Comparison of ENCODE assay signal across 9 cellular contexts in genomic region chr10:86523348-86523747, GRCh38. TPM values are rescaled to one million over a fixed set of nuclear protein-coding genes. Genes with fewer than 3 reads are reported as not detected.
DNase-seq lines count a peak whose midpoint lies in the region; ATAC-seq and TF ChIP-seq lines count a peak whose summit lies in the region.
"Had no signal": no experiment of that assay in that cellular context is flagged by ENCODE, and none has a peak within 500 bp of the region (broad histone marks: within the 10 kb centered on the region; RNA-seq: fewer than 3 reads in every experiment).

No MANE protein-coding gene starts in this region.

- in situ Hi-C loops in brain microvascular endothelial cell (cut with HindIII; ENCODE audit: low pct_ligation_motif_present, low sequenced_read_pairs), result no loop called here

- peaks cover 22% of the 10 kb centered on the region for H4K20me1 ChIP-seq in DOHH2 (ENCODE audit: control insufficient read depth, insufficient read depth, low read depth, low read length)

- H3K27ac ChIP-seq in DOHH2 (ENCODE audit: low read depth, low read length) (no peak overlapping the region), brain microvascular endothelial cell (no peak overlapping the region)
- H3K27ac ChIP-seq: SK-N-MC had no signal

- CTCF ChIA-PET in HEK293T (lab: Yijun Ruan, JAX), result no interaction called here

- peak overlapping the region; percentile 97 for H3K4me3 Mint-ChIP-seq in natural killer cell treated with Interleukin-12 subunit alpha and Interleukin-12 subunit beta and Interleukin-15 and Interleukin-18, amount 100 ng/mL, for 72 hours

- no peak for ATAC-seq in natural killer cell treated with Interleukin-12 subunit alpha and Interleukin-12 subunit beta and Interleukin-15 and Interleukin-18, amount 100 ng/mL, for 72 hours
- no peak for ATAC-seq in GM18868 (IDR thresholded peaks at IDR 0.05; ENCODE audit: unreplicated experiment)

- H3K27ac Mint-ChIP-seq in natural killer cell treated with Interleukin-12 subunit alpha and Interleukin-12 subunit beta and Interleukin-15 and Interleukin-18, amount 100 ng/mL, for 72 hours, result peak overlapping the region in 1 of 2 donors; percentile 88

- no peak for DNase-seq in NB4 (ENCODE audit: low read depth)
- no peak for DNase-seq in brain microvascular endothelial cell
- DNase-seq in natural killer cell treated with Interleukin-12 subunit alpha and Interleukin-12 subunit beta and Interleukin-15 and Interleukin-18, amount 100 ng/mL, for 72 hours (ENCODE audit: low spot score), result no peak
- DNase-seq in HEK293T (ENCODE audit: extremely low spot score), result no peak
- no peak for DNase-seq in GM20000 (ENCODE audit: low spot score)
- no peak for DNase-seq in cerebellar nuclear complex (lab: John Stamatoyannopoulos, UW)

- H3K4me2 ChIP-seq in DOHH2 (ENCODE audit: low read length), result peak overlapping the region; percentile 84

- no peaks in the 10 kb centered on the region for H3K27me3 Mint-ChIP-seq in natural killer cell treated with Interleukin-12 subunit alpha and Interleukin-12 subunit beta and Interleukin-15 and Interleukin-18, amount 100 ng/mL, for 72 hours

- TF ChIP-seq POLR2A in NB4 (IDR thresholded peaks at IDR 0.05; ENCODE audit: extremely low read depth, insufficient read length), result no peak

- peaks cover 4% of the 10 kb centered on the region for H3K36me3 Mint-ChIP-seq in natural killer cell treated with Interleukin-12 subunit alpha and Interleukin-12 subunit beta and Interleukin-15 and Interleukin-18, amount 100 ng/mL, for 72 hours

- H3K36me3 ChIP-seq in DOHH2 (ENCODE audit: control insufficient read depth, low read length), result peaks cover 42% of the 10 kb centered on the region
- H3K36me3 ChIP-seq in brain microvascular endothelial cell (replicated peaks), result no peaks in the 10 kb centered on the region

- POLR2A ChIA-PET in HEK293T (lab: Yijun Ruan, JAX), result interaction anchor here (2.5 kb wide), 1 partner anchor 123 kb away, joined by 11 read pairs; no protein-coding TSS in a partner anchor

- H3K9me3 ChIP-seq in DOHH2 (ENCODE audit: control insufficient read depth, insufficient read depth, low read length), result no peaks in the 10 kb centered on the region

- H3F3A ChIP-seq in DOHH2 (ENCODE audit: control insufficient read depth, insufficient read depth), result peaks cover 7% of the 10 kb centered on the region

- H3K4me1 Mint-ChIP-seq in natural killer cell treated with Interleukin-12 subunit alpha and Interleukin-12 subunit beta and Interleukin-15 and Interleukin-18, amount 100 ng/mL, for 72 hours (ENCODE audit: low read depth in 2 of 2), result peaks cover 20 to 39% of the 10 kb centered on the region in 2 donors

- H3K4me3 ChIP-seq in DOHH2 (ENCODE audit: low read length) (peak overlapping the region; percentile 99), NB4 (ENCODE audit: low read depth, low read length) (peak overlapping the region; percentile 87), brain microvascular endothelial cell (ENCODE audit: low read depth, low read length) (no peak overlapping the region)

- peak; percentile 45 for TF ChIP-seq CTCF in DOHH2 (IDR thresholded peaks at IDR 0.05; ENCODE audit: low read depth, low read length, poor library complexity, severe bottlenecking)
- no peak for TF ChIP-seq CTCF in NB4 (IDR thresholded peaks at IDR 0.05; ENCODE audit: low read depth, low read length)
- peak; percentile 40 for TF ChIP-seq CTCF in brain microvascular endothelial cell (IDR thresholded peaks at IDR 0.05; ENCODE audit: low read depth, low read length, missing control alignments)
- TF ChIP-seq CTCF in GM20000 (IDR thresholded peaks at IDR 0.05; ENCODE audit: extremely low read depth, missing control alignments), result no peak

- H3K79me2 ChIP-seq in DOHH2 (ENCODE audit: control insufficient read depth, low read length), result peaks cover 75% of the 10 kb centered on the region

- peaks cover 45% of the 10 kb centered on the region for H3K4me1 ChIP-seq in DOHH2 (ENCODE audit: control insufficient read depth, low read length)

- H3K27me3 ChIP-seq in DOHH2 (ENCODE audit: control insufficient read depth, low read length) (no peaks in the 10 kb centered on the region), brain microvascular endothelial cell (replicated peaks) (no peaks in the 10 kb centered on the region)

- H3K9me3 Mint-ChIP-seq in natural killer cell treated with Interleukin-12 subunit alpha and Interleukin-12 subunit beta and Interleukin-15 and Interleukin-18, amount 100 ng/mL, for 72 hours, result no peaks in the 10 kb centered on the region

- no peaks in the 10 kb centered on the region for H3K9me2 ChIP-seq in DOHH2 (replicated peaks; ENCODE audit: control insufficient read depth, low read length)

TF ChIP-seq in HEK293T, 16 proteins besides CTCF, POLR2A, EP300 and RAD21:
- TF ChIP-seq HDGF (IDR thresholded peaks at IDR 0.05; ENCODE audit: borderline replicate concordance) (no peak), BHLHE40 (IDR thresholded peaks at IDR 0.05; ENCODE audit: borderline replicate concordance) (no peak), LEF1 (IDR thresholded peaks at IDR 0.05; ENCODE audit: borderline replicate concordance) (no peak), L3MBTL2 (conservative IDR thresholded peaks at IDR 0.05) (no peak), NFRKB (IDR thresholded peaks at IDR 0.05) (no peak), CTBP1 (IDR thresholded peaks at IDR 0.05; ENCODE audit: borderline replicate concordance) (no peak)

RNA-seq across cellular contexts. Expression of gene WAPL, which starts 1.8 kb away (rescaled TPM):
- 10 to 100 TPM; 49.2 to 59.9 TPM for total RNA-seq in natural killer cell treated with Interleukin-12 subunit alpha and Interleukin-12 subunit beta and Interleukin-15 and Interleukin-18, amount 100 ng/mL, for 72 hours

Comparison
In these comparisons a context has a peak if more than half of its experiments do, and no peak if none do; other contexts are left out.
1. CTCF ChIP-seq: peak in DOHH2 (single experiment) and brain microvascular endothelial cell (single experiment); none in NB4 (single experiment) and GM20000 (single experiment).